12 cellular contexts compared by ENCODE assay signal in the genomic region with DNA sequence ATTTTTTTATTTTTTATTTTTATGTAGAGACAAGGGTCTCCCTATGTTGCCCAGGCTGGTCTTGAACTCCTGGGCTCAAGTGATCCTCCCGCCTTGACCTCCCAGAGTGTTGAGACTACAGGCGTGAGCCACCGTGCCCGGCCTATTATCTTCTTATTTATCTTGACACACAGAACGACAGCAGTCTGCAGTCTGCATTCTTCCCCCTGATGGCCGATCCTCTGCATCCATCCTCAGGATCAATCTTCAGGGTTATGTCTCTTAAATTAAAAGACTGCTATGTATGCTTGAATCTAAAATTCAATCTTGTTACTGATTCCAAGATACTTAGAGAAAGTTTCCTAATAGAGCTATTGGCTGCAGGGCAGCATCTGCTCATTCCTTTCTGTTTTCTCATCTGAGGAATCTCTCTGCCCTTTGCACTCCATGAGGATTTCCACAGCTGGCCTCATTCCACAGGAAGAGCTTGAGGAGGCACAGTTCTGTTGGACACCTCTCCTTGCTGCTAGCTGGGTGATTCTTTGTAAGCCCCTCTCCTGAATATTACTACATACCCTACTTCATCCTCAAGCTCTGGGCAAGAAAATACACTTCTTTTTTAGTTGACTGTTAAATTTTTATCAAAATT. TPM values are rescaled to one million over a fixed set of nuclear protein-coding genes. Genes with fewer than 3 reads are reported as not detected.
"Had no signal": no experiment of that assay in that cellular context is flagged by ENCODE, and none has a peak within 500 bp of the region (broad histone marks: within the 10 kb centered on the region; RNA-seq: fewer than 3 reads in every experiment).

No MANE protein-coding gene starts in this region.

RNA-seq across cellular contexts. Expression of a gene that starts 38.3 kb away (rescaled TPM):
- total RNA-seq: activated CD4-positive, alpha-beta memory T cell treated with anti-CD3 and anti-CD28 coated beads, Interleukin-2, amount 10 ng/mL, durations not matched to agents 7 days and 5 days; activated naive CD4-positive, alpha-beta T cell treated with anti-CD3 and anti-CD28 coated beads for 36 hours; bronchial epithelial cell; SJCRH30 had no signal

RNA-seq across cellular contexts. Expression of a gene that starts 55.7 kb away (rescaled TPM):
- total RNA-seq: activated CD4-positive, alpha-beta memory T cell treated with anti-CD3 and anti-CD28 coated beads, Interleukin-2, amount 10 ng/mL, durations not matched to agents 7 days and 5 days; activated CD4-positive, alpha-beta T cell treated with anti-CD3 and anti-CD28 coated beads for 36 hours; activated CD8-positive, alpha-beta memory T cell treated with anti-CD3 and anti-CD28 coated beads for 36 hours; activated naive CD4-positive, alpha-beta T cell treated with anti-CD3 and anti-CD28 coated beads for 36 hours; activated T-helper 17 cell treated with anti-CD3 and anti-CD28 coated beads, Interleukin-2, amount 50 U/mL, for 72 hours; bronchial epithelial cell; LHCN-M2; M059J; PC-9; SJCRH30; T-helper 1 cell treated with Interleukin-12 subunit alpha and Interleukin-12 subunit beta and Interleukin-4 antibody, amounts not matched to agents 30 ng/mL and 1 ng/mL, for 36 hours had no signal
- polyA plus RNA-seq: SK-N-SH had no signal
